Comparison of ENCODE assay signal across 22 cellular contexts in the genomic region with DNA sequence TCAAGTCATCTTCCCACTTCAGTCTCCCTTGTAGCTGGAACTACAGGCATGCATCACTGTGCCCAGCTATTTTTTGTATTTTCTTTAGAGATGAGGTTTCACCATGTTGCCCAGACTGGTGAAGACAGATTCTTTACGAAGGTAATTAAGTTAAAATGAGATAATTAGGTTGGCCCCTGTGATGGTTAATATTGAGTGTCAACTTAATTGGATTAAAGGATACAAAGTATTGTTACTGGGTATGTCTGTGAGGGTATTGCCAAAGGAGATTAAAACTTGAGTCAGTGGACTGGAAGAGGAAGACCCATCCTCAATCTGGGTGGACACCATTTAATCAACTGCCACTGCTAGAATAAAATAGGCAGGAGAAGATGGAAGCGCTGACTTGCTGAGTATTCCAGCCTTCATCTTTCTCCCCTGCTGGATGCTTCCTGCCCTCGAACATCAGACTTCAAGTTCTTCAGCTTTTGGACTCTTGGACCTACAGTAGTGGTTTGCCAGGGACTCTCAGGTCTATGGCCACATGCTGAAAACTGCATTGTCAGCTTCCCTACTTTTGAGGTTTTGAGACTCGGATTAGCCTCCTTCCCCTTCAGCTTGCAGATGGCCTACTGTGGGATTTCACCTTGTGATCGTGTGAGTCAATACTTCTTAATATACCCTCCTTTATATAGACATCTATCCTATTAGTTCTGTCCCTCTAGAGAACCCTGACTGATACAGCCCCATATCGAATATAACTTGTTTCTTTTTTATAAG.
"Had no signal": no experiment of that assay in that cellular context is flagged by ENCODE, and none has a peak within 500 bp of the region (broad histone marks: within the 10 kb centered on the region; RNA-seq: fewer than 3 reads in every experiment).

No MANE protein-coding gene starts in this region.

- H3K27me3 ChIP-seq: ovary, spleen, testis, tibial artery had no signal

- H3K36me3 Mint-ChIP-seq: immature natural killer cell; natural killer cell; stimulated activated memory B cell treated with anti-CD40 and anti-IgM and Interleukin-4, amounts not matched to agents 10 μg/mL and 1 μg/mL and 100 μg/mL, for 72 hours; type B pancreatic cell had no signal

- H3K27ac ChIP-seq: lower lobe of right lung, ovary, psoas muscle, skin epidermis, spleen, testis, tibial artery had no signal

- H3K27ac Mint-ChIP-seq: effector memory CD8-positive, alpha-beta T cell; immature natural killer cell; natural killer cell; stimulated activated memory B cell treated with anti-CD40 and anti-IgM and Interleukin-4, amounts not matched to agents 10 μg/mL and 1 μg/mL and 100 μg/mL, for 72 hours; type B pancreatic cell had no signal

- FAIRE-seq: frontal cortex had no signal

- DNase-seq: effector memory CD8-positive, alpha-beta T cell; hypothalamus; immature natural killer cell; islet precursor cell; kidney glomerular epithelial cell; left ventricle myocardium superior; lower lobe of right lung; natural killer cell; occipital lobe; ovary; posterior cingulate gyrus; psoas muscle; right cardiac atrium; spleen; stimulated activated CD4-positive, alpha-beta T cell treated with anti-CD3 and anti-CD28 coated beads, Interleukin-4, amount 100 ng/mL, for 4 hours; stimulated activated naive CD8-positive, alpha-beta T cell treated with anti-CD3 and anti-CD28 coated beads, Interleukin-15, Interleukin-2, amounts not matched to agents 100 U/mL and 50 U/mL, for 24 hours; testis; tibial artery had no signal

- ATAC-seq: effector memory CD8-positive, alpha-beta T cell; left ventricle myocardium superior; lower lobe of right lung; natural killer cell; psoas muscle; right cardiac atrium; stimulated activated naive CD8-positive, alpha-beta T cell treated with anti-CD3 and anti-CD28 coated beads, Interleukin-15, Interleukin-2, amounts not matched to agents 100 U/mL and 50 U/mL, for 24 hours had no signal

- H3K9me3 Mint-ChIP-seq: type B pancreatic cell had no signal

- H3K4me3 Mint-ChIP-seq: effector memory CD8-positive, alpha-beta T cell; immature natural killer cell; natural killer cell; stimulated activated memory B cell treated with anti-CD40 and anti-IgM and Interleukin-4, amounts not matched to agents 10 μg/mL and 1 μg/mL and 100 μg/mL, for 72 hours; type B pancreatic cell had no signal

- H3K4me1 ChIP-seq: lower lobe of right lung, psoas muscle, spleen, testis had no signal

- H3K9me3 ChIP-seq: lower lobe of right lung, ovary, psoas muscle, spleen, testis, tibial artery had no signal

- H3K36me3 ChIP-seq: lower lobe of right lung, ovary, spleen, tibial artery had no signal

- H3K4me1 Mint-ChIP-seq: immature natural killer cell; natural killer cell; stimulated activated memory B cell treated with anti-CD40 and anti-IgM and Interleukin-4, amounts not matched to agents 10 μg/mL and 1 μg/mL and 100 μg/mL, for 72 hours had no signal

- H3K4me3 ChIP-seq: lower lobe of right lung, ovary, psoas muscle, skin epidermis, spleen, testis, tibial artery had no signal

- H3K27me3 Mint-ChIP-seq: effector memory CD8-positive, alpha-beta T cell; stimulated activated memory B cell treated with anti-CD40 and anti-IgM and Interleukin-4, amounts not matched to agents 10 μg/mL and 1 μg/mL and 100 μg/mL, for 72 hours; type B pancreatic cell had no signal
